Comparison of ENCODE assay signal across 8 cellular contexts in genomic region chr1:93907718-93908117, GRCh38.
DNase-seq lines count a peak whose midpoint lies in the region; ATAC-seq, FAIRE-seq and TF ChIP-seq lines count a peak whose summit lies in the region.

No MANE protein-coding gene starts in this region.

- peaks cover 5% of the 10 kb centered on the region; the same call in 1 of the 2 replicates for H4K20me1 ChIP-seq in DND-41 (ENCODE audit: insufficient read depth, low read length)

- TF ChIP-seq CTCF in DND-41 (IDR thresholded peaks at IDR 0.05; ENCODE audit: borderline replicate concordance, extremely low read depth, low read length, poor library complexity, severe bottlenecking) (no peak), D721Med (IDR thresholded peaks at IDR 0.05; ENCODE audit: insufficient read depth, missing control alignments) (no peak)

- H3K4me1 Mint-ChIP-seq in activated naive CD8-positive, alpha-beta T cell (ENCODE audit: low read depth): peaks cover 43% of the 10 kb centered on the region

- no peaks in the 10 kb centered on the region for H3K36me3 Mint-ChIP-seq in activated naive CD8-positive, alpha-beta T cell

- H3K79me2 ChIP-seq in DND-41 (ENCODE audit: insufficient read depth, low read length): peaks cover 60% of the 10 kb centered on the region

- no peaks in the 10 kb centered on the region for H3K27me3 Mint-ChIP-seq in activated naive CD8-positive, alpha-beta T cell

- peak overlapping the region; percentile 2 to 83; a peak in 3 of 4 replicates for H3K4me3 ChIP-seq in DND-41 (ENCODE audit: low read depth in 1 of 2, low read length in 2 of 2)

- no peak overlapping the region for H2AFZ ChIP-seq in DND-41 (ENCODE audit: low read depth, low read length)

- no peak overlapping the region for H3K27ac Mint-ChIP-seq in activated naive CD8-positive, alpha-beta T cell

- H3K4me1 ChIP-seq in DND-41 (ENCODE audit: insufficient read depth, low read length): peaks cover 61% of the 10 kb centered on the region

- FAIRE-seq in D721Med (lab: Jason Lieb, UNC): no peak

- H3K27ac ChIP-seq in DND-41 (ENCODE audit: low read length): no peak overlapping the region; the same call in 1 of the 2 replicates

- ATAC-seq in DND-41 (ENCODE audit: insufficient read depth, low read depth) (no peak), GM21723 (IDR thresholded peaks at IDR 0.05; ENCODE audit: unreplicated experiment) (no peak), GM19328 (IDR thresholded peaks at IDR 0.05; ENCODE audit: unreplicated experiment) (no peak)

- no peaks in the 10 kb centered on the region for H3K9me3 Mint-ChIP-seq in activated naive CD8-positive, alpha-beta T cell (ENCODE audit: low read depth)

- DNase-seq in DND-41: no peak
- peak; percentile 33 for DNase-seq in NAMALWA (ENCODE audit: low spot score)
- DNase-seq in kidney glomerular epithelial cell (lab: John Stamatoyannopoulos, UW): peak; percentile 30
- DNase-seq in NCI-H1436 treated with DMSO at 0.1 percent for 48 hours (lab: John Stamatoyannopoulos, UW): no peak
- DNase-seq in D721Med (ENCODE audit: insufficient read length, low spot score): no peak

- peaks cover 7% of the 10 kb centered on the region for H3K36me3 ChIP-seq in DND-41 (ENCODE audit: insufficient read depth, low read length)

- H3K9me3 ChIP-seq in DND-41 (ENCODE audit: insufficient read depth, low read length, severe bottlenecking): no peaks in the 10 kb centered on the region

- H3K27me3 ChIP-seq in DND-41 (ENCODE audit: insufficient read depth, low read length, poor library complexity): no peaks in the 10 kb centered on the region

- H3K9ac ChIP-seq in DND-41 (ENCODE audit: low read depth, low read length): peak overlapping the region; percentile 86

- H3K4me3 Mint-ChIP-seq in activated naive CD8-positive, alpha-beta T cell: peak overlapping the region; percentile 97

- peak overlapping the region; percentile 78 for H3K4me2 ChIP-seq in DND-41 (ENCODE audit: insufficient read depth, low read length)

Comparison
In these comparisons a context has a peak if more than half of its experiments do, and no peak if none do; other contexts are left out.
1. DNase-seq: peak in NAMALWA (single experiment) and kidney glomerular epithelial cell (single experiment); none in DND-41 (single experiment), NCI-H1436 treated with DMSO at 0.1 percent for 48 hours (single experiment) and D721Med (single experiment).